Comparison of ENCODE assay signal across 16 cellular contexts in the genomic region with DNA sequence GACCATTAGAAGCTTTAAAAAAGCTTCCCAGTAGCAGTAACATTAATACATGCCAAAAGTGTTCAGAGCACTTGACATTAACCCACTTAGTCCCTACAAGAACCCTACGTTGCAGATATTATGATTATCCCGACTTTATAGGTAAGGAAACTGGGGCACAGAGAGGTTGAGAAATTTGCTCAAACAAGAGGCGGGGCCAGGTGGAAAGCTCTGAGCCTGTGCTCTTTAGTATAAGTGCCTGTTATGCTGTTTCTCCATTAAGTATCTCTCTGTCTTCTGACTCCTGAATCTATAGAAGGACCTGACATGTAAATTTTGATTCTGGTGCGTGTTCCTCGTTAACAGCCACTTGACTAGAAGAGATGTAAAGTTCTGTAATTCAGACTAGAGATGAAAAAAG.
"Had no signal": no experiment of that assay in that cellular context is flagged by ENCODE, and none has a peak within 500 bp of the region (broad histone marks: within the 10 kb centered on the region; RNA-seq: fewer than 3 reads in every experiment).

No MANE protein-coding gene starts in this region.

- DNase-seq: activated CD8-positive, alpha-beta memory T cell treated with anti-CD3 and anti-CD28 coated beads for 24 hours; activated naive CD4-positive, alpha-beta T cell treated with anti-CD3 and anti-CD28 coated beads, Interleukin-2, amount 50 U/mL, for 16 hours; amygdala; cerebellar nuclear complex; esophagus squamous epithelium; foreskin fibroblast; mesenchymal stem cell; ovary; T1000; testis had no signal

- H3K27me3 ChIP-seq: esophagus squamous epithelium, ovary, testis, vagina had no signal

- H3K27ac ChIP-seq: ovary, testis, vagina, WERI-Rb-1 had no signal

- H3K9me3 ChIP-seq: esophagus squamous epithelium, ovary, testis, vagina had no signal

- H3K4me3 Mint-ChIP-seq: brain; neural crest cell; stimulated activated naive CD8-positive, alpha-beta T cell treated with anti-CD3 and anti-CD28 coated beads, Interleukin-15, Interleukin-2, amounts not matched to agents 100 ng/mL and 50 ng/mL, for 24 hours had no signal

- H3K27me3 Mint-ChIP-seq: stimulated activated naive CD8-positive, alpha-beta T cell treated with anti-CD3 and anti-CD28 coated beads, Interleukin-15, Interleukin-2, amounts not matched to agents 100 ng/mL and 50 ng/mL, for 24 hours had no signal

- H3K27ac Mint-ChIP-seq: activated T-helper 2 cell treated with anti-CD3 and anti-CD28 coated beads, Interferon-gamma antibody, Interleukin-2, Interleukin-4, amounts not matched to agents 10 μg/mL and 5 μg/mL and 100 μg/mL, durations not matched to agents 14 hours and 24 hours and 36 hours had no signal

- H3K9me3 Mint-ChIP-seq: brain had no signal
